ENCODE assay signal across 1 cellular context in the genomic region with DNA sequence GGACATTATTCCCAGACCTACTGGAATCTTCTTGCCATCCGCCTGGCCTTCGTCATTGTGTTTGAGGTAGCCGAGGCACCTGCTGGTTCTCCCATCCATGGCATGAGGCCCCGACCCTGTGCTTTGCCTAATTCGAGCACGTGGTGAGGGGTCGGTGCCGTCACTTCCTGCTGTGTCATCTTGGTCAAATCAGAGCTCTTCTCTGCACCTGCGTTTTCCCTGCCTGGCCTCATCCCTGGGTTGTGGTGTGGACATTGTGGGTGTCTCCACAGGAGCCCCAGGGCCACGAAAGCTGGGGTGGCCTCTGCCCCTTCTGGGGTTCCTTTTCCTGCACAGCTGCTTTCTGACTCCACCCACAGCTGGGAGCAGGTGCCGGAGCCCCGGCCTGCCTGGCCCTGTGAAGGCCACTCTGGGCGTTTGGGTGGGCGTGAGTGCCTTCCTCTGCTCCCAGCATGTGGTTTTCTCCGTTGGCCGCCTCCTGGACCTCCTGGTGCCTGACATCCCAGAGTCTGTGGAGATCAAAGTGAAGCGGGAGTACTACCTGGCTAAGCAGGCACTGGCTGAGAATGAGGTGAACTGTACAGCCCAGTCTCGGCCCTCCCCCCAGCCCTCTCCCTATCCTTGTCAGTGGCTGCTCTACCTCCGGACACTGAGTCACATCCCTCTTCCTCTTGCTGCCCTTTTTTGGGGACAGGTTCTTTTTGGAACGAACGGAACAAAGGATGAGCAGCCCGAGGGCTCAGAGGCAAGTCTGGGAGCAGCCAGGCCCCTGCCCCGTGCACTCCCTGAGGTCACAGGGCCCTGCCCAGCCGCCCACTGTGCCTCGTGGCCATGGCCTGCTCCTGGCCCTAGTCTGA.
A peak's percentile ranks its signal among the peaks of the same experiment; 100 is the strongest.
TF ChIP-seq lines count a peak whose summit lies in the region.

No MANE protein-coding gene starts in this region.

TF ChIP-seq in HepG2, 621 proteins besides CTCF, POLR2A, EP300 and RAD21 (continued from another document and continues in another):
- TF ChIP-seq, protein P1, sequence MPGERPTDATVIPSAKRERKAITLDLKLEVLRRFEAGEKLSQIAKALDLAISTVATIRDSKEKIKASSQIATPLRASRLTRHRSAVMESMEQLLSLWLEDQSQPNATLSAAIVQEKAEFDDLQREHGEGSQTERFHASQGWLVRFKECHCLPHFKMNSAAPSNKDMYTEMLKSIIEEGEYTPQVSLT (CRISPR knock-in tag; IDR thresholded peaks at IDR 0.05; ENCODE audit: borderline replicate concordance, low read depth): no peak
- no peak for TF ChIP-seq ZNF510 (CRISPR knock-in tag; IDR thresholded peaks at IDR 0.05; ENCODE audit: low read depth)
- TF ChIP-seq, protein P2, sequence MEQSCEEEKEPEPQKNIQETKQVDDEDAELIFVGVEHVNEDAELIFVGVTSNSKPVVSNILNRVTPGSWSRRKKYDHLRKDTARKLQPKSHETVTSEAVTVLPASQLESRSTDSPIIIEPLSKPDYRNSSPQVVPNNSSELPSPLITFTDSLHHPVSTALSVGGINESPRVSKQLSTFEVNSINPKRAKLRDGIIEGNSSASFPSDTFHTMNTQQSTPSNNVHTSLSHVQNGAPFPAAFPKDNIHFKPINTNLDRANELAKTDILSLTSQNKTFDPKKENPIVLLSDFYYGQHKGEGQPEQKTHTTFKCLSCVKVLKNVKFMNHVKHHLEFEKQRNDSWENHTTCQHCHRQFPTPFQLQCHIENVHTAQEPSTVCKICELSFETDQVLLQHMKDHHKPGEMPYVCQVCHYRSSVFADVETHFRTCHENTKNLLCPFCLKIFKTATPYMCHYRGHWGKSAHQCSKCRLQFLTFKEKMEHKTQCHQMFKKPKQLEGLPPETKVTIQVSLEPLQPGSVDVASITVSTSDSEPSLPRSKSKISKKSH (CRISPR knock-in tag; IDR thresholded peaks at IDR 0.05; ENCODE audit: borderline replicate concordance): peak; percentile 17; the same call in 1 of the 2 replicates
- no peak for TF ChIP-seq GLI4 (CRISPR knock-in tag; IDR thresholded peaks at IDR 0.05; ENCODE audit: borderline replicate concordance)
- no peak for TF ChIP-seq ZNF547 (CRISPR knock-in tag; IDR thresholded peaks at IDR 0.05)
- TF ChIP-seq REL (CRISPR knock-in tag; conservative IDR thresholded peaks at IDR 0.05): no peak
- peak; percentile 27; the same call in 1 of the 2 replicates for TF ChIP-seq ZNF879 (CRISPR knock-in tag; IDR thresholded peaks at IDR 0.05)
- no peak for TF ChIP-seq E2F1 (CRISPR knock-in tag; IDR thresholded peaks at IDR 0.05)
- no peak for TF ChIP-seq KAT8 (CRISPR knock-in tag; IDR thresholded peaks at IDR 0.05)
- TF ChIP-seq NPAS2 (CRISPR knock-in tag; IDR thresholded peaks at IDR 0.05; ENCODE audit: borderline replicate concordance): no peak
- TF ChIP-seq, protein P3, sequence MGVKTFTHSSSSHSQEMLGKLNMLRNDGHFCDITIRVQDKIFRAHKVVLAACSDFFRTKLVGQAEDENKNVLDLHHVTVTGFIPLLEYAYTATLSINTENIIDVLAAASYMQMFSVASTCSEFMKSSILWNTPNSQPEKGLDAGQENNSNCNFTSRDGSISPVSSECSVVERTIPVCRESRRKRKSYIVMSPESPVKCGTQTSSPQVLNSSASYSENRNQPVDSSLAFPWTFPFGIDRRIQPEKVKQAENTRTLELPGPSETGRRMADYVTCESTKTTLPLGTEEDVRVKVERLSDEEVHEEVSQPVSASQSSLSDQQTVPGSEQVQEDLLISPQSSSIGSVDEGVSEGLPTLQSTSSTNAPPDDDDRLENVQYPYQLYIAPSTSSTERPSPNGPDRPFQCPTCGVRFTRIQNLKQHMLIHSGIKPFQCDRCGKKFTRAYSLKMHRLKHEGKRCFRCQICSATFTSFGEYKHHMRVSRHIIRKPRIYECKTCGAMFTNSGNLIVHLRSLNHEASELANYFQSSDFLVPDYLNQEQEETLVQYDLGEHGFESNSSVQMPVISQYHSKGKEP (CRISPR knock-in tag; IDR thresholded peaks at IDR 0.05): no peak
- TF ChIP-seq RARG (CRISPR knock-in tag; IDR thresholded peaks at IDR 0.05; ENCODE audit: low read depth): no peak
- TF ChIP-seq ZNF569 (CRISPR knock-in tag; IDR thresholded peaks at IDR 0.05; ENCODE audit: borderline replicate concordance): no peak
- no peak; the same call in 1 of the 2 replicates for TF ChIP-seq RFXAP (CRISPR knock-in tag; IDR thresholded peaks at IDR 0.05; ENCODE audit: borderline replicate concordance)
- no peak for TF ChIP-seq BATF2 (CRISPR knock-in tag; IDR thresholded peaks at IDR 0.05)
- no peak for TF ChIP-seq HMG20B (CRISPR knock-in tag; conservative IDR thresholded peaks at IDR 0.05)
- TF ChIP-seq ZBTB46 (CRISPR knock-in tag; IDR thresholded peaks at IDR 0.05; ENCODE audit: borderline replicate concordance): no peak
- TF ChIP-seq SP1 (IDR thresholded peaks at IDR 0.05): no peak
- peak; percentile 35; the same call in 1 of the 2 replicates for TF ChIP-seq SP1 (CRISPR knock-in tag; IDR thresholded peaks at IDR 0.05)
- TF ChIP-seq ELF4 (CRISPR knock-in tag; IDR thresholded peaks at IDR 0.05; ENCODE audit: borderline replicate concordance): no peak
- TF ChIP-seq ZMYM4 (CRISPR knock-in tag; IDR thresholded peaks at IDR 0.05): 0 out of 2 replicates have a peak, but pooled peaks have one; percentile 28
- peak; percentile 46; the same call in 1 of the 2 replicates for TF ChIP-seq ZFP1 (CRISPR knock-in tag; IDR thresholded peaks at IDR 0.05)
- TF ChIP-seq ZMAT3 (CRISPR knock-in tag; conservative IDR thresholded peaks at IDR 0.05): no peak; the same call in 1 of the 2 replicates
- TF ChIP-seq IKZF5 (CRISPR knock-in tag; IDR thresholded peaks at IDR 0.05): no peak
- 0 out of 2 replicates have a peak, but pooled peaks have one; percentile 15 for TF ChIP-seq ZNF30 (CRISPR knock-in tag; IDR thresholded peaks at IDR 0.05)
- TF ChIP-seq SSRP1 (CRISPR knock-in tag; IDR thresholded peaks at IDR 0.05): peak; percentile 37; the same call in 1 of the 2 replicates
- no peak for TF ChIP-seq HIC2 (CRISPR knock-in tag; IDR thresholded peaks at IDR 0.05; ENCODE audit: low read depth)
- TF ChIP-seq PHB2 (IDR thresholded peaks at IDR 0.05; ENCODE audit: partially characterized antibody): no peak
- no peak for TF ChIP-seq ZNF672 (CRISPR knock-in tag; IDR thresholded peaks at IDR 0.05)
- TF ChIP-seq TOPORS (CRISPR knock-in tag; IDR thresholded peaks at IDR 0.05): no peak
- no peak; the same call in 1 of the 2 replicates for TF ChIP-seq ZNF225 (CRISPR knock-in tag; IDR thresholded peaks at IDR 0.05)
- TF ChIP-seq ZNF598 (CRISPR knock-in tag; IDR thresholded peaks at IDR 0.05; ENCODE audit: borderline replicate concordance): no peak
- no peak for TF ChIP-seq RAD51 (IDR thresholded peaks at IDR 0.05; ENCODE audit: borderline replicate concordance)
- peak; percentile 5 for TF ChIP-seq RBM39 (IDR thresholded peaks at IDR 0.05; ENCODE audit: low read depth, low read length, poor library complexity, severe bottlenecking)
- no peak for TF ChIP-seq ASH2L (IDR thresholded peaks at IDR 0.05; ENCODE audit: insufficient read length, low read depth, low read length)
- TF ChIP-seq, protein P4, sequence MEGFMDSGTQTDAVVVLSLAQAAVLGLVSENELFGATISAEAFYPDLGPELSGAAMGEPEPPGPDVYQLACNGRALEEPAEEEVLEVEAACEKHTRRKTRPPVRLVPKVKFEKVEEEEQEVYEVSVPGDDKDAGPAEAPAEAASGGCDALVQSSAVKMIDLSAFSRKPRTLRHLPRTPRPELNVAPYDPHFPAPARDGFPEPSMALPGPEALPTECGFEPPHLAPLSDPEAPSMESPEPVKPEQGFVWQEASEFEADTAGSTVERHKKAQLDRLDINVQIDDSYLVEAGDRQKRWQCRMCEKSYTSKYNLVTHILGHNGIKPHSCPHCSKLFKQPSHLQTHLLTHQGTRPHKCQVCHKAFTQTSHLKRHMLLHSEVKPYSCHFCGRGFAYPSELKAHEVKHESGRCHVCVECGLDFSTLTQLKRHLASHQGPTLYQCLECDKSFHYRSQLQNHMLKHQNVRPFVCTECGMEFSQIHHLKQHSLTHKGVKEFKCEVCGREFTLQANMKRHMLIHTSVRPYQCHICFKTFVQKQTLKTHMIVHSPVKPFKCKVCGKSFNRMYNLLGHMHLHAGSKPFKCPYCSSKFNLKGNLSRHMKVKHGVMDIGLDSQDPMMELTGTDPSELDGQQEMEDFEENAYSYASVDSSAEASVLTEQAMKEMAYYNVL (CRISPR knock-in tag; IDR thresholded peaks at IDR 0.05; ENCODE audit: borderline replicate concordance): no peak
- TF ChIP-seq NR3C1 (CRISPR knock-in tag; IDR thresholded peaks at IDR 0.05): no peak
- peak; percentile 56; the same call in 1 of the 2 replicates for TF ChIP-seq THAP9 (CRISPR knock-in tag; IDR thresholded peaks at IDR 0.05; ENCODE audit: borderline replicate concordance)
- TF ChIP-seq AKAP8 (CRISPR knock-in tag; IDR thresholded peaks at IDR 0.05): no peak
- TF ChIP-seq ZC3H13 (CRISPR knock-in tag; IDR thresholded peaks at IDR 0.05): no peak
